ENCODE assay signal across 17 cellular contexts in the genomic region with DNA sequence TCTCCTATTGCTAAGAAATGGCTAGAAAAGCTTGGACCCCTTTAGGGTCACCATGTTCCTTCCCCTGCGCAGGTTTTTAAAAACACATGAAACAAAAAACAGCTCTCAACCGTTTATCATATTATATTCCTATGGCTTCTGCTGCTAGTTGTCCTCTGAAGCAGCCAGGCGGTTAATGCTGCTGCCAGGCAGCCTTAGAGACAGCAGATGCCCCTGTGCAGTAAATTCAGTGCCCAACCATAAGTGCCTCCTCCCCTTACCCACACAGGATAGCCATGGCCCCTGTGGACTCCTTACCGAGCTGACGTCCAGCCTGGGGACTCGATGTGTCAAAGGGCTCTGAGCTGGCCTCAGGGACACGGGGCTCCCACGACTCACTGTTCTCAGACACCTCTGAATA.
"Had no signal": no experiment of that assay in that cellular context is flagged by ENCODE, and none has a peak within 500 bp of the region (broad histone marks: within the 10 kb centered on the region; RNA-seq: fewer than 3 reads in every experiment).

No MANE protein-coding gene starts in this region.

- ATAC-seq: left ventricle myocardium superior; naive thymus-derived CD4-positive, alpha-beta T cell; psoas muscle; stimulated activated effector memory CD8-positive, alpha-beta T cell treated with anti-CD3 and anti-CD28 coated beads, Interleukin-12 subunit alpha, Interleukin-12 subunit beta, amount 100 ng/mL, for 72 hours; stimulated activated naive CD8-positive, alpha-beta T cell treated with anti-CD3 and anti-CD28 coated beads, Interleukin-15, Interleukin-2, amounts not matched to agents 100 U/mL and 50 U/mL, for 24 hours had no signal

- DNase-seq: effector CD8-positive, alpha-beta T cell; immature natural killer cell; left cardiac atrium; left ventricle myocardium superior; mesendoderm; naive thymus-derived CD4-positive, alpha-beta T cell; nephron progenitor cell; psoas muscle; retina; right lobe of liver; stimulated activated CD4-positive, alpha-beta T cell treated with anti-CD3 and anti-CD28 coated beads, Interleukin-4, amount 100 ng/mL, for 1 hour; stimulated activated CD8-positive, alpha-beta memory T cell treated with anti-CD3 and anti-CD28 coated beads, Interleukin-4, amount 100 ng/mL, for 48 hours; stimulated activated naive CD8-positive, alpha-beta T cell treated with anti-CD3 and anti-CD28 coated beads, Interleukin-15, Interleukin-2, amounts not matched to agents 100 U/mL and 50 U/mL, for 24 hours; transverse colon had no signal

- H3K4me3 ChIP-seq: coronary artery, psoas muscle, right lobe of liver, thoracic aorta, transverse colon had no signal

- H3K4me1 ChIP-seq: right lobe of liver, transverse colon had no signal

- H3K27ac ChIP-seq: coronary artery, psoas muscle, right lobe of liver, thoracic aorta, transverse colon had no signal

- H3K27me3 ChIP-seq: right lobe of liver, transverse colon had no signal

- H3K9me3 ChIP-seq: right lobe of liver had no signal
